In genomic region chr19:962683-963385, GRCh38 we compare ENCODE assay signal across 14 cellular contexts. TPM values are rescaled to one million over a fixed set of nuclear protein-coding genes. Genes with fewer than 3 reads are reported as not detected.
DNase-seq lines count a peak whose midpoint lies in the region; ATAC-seq and TF ChIP-seq lines count a peak whose summit lies in the region.
"Had no signal": no experiment of that assay in that cellular context is flagged by ENCODE, and none has a peak within 500 bp of the region (broad histone marks: within the 10 kb centered on the region; RNA-seq: fewer than 3 reads in every experiment).

No MANE protein-coding gene starts in this region.

- peak overlapping the region; percentile 92 for H4K8ac ChIP-seq in mesenchymal stem cell (ENCODE audit: low read length)

- POLR2A ChIA-PET in Caco-2 (lab: Charles Lee), result no interaction called here

- no peak overlapping the region for H2AFZ ChIP-seq in mesenchymal stem cell (ENCODE audit: low read depth, low read length)
- no peak overlapping the region for H2AFZ ChIP-seq in MM.1S (ENCODE audit: low read length)

- ATAC-seq in T-helper 17 cell, result no peak
- no peak for ATAC-seq in esophagus mucosa

- intact Hi-C loops in Caco-2 (cut with micrococcal nuclease; ENCODE audit: unreplicated experiment), result no loop called here

- H2AK5ac ChIP-seq in mesenchymal stem cell (ENCODE audit: low read length, severe bottlenecking), result peak overlapping the region; percentile 64

- H3K18ac ChIP-seq in mesenchymal stem cell (ENCODE audit: low read depth in 1 of 2, low read length in 2 of 2), result peak overlapping the region; percentile 14 to 95

- H3K4me3 ChIP-seq in Caco-2 (ENCODE audit: low read depth, low read length) (no peak overlapping the region), mesenchymal stem cell (ENCODE audit: insufficient read depth in 1 of 2, low read depth in 1 of 2, low read length in 2 of 2) (no peak overlapping the region), MM.1S (ENCODE audit: low read length) (no peak overlapping the region)
- H3K4me3 ChIP-seq: SK-N-MC had no signal

- H4K91ac ChIP-seq in mesenchymal stem cell (ENCODE audit: low read length), result peak overlapping the region; percentile 83

- WGBS in mesenchymal stem cell, result 87% methylated on average over 30 of the region's 30 CpGs

- peak overlapping the region; percentile 66 for H2BK120ac ChIP-seq in mesenchymal stem cell (ENCODE audit: low read depth, low read length)

- BruUV-seq in Caco-2 (replicated peaks; lab: Mats Ljungman, UMichigan), result no TSS peak

- H3K4me3 Mint-ChIP-seq in Caco-2 (ENCODE audit: unreplicated experiment) (peak overlapping the region; percentile 65), T-helper 17 cell (no peak overlapping the region)
- H3K4me3 Mint-ChIP-seq: B cell; CD4-positive, alpha-beta T cell had no signal

- H3K36me3 Mint-ChIP-seq in Caco-2 (ENCODE audit: insufficient read depth, unreplicated experiment) (peaks cover 96% of the 10 kb centered on the region), T-helper 17 cell (ENCODE audit: low read depth) (peaks cover 2% of the 10 kb centered on the region)

- CTCF ChIA-PET in Caco-2 (lab: Charles Lee), result interaction anchor here (0.6 to 1.0 kb wide), 2 partner anchors 21 to 296 kb away, joined by 4 to 5 read pairs; partner anchors contain the start of gene WDR18

- H3K4me1 Mint-ChIP-seq in Caco-2 (ENCODE audit: low read depth, unreplicated experiment) (peaks cover 20% of the 10 kb centered on the region), T-helper 17 cell (peaks cover 2% of the 10 kb centered on the region)

- H3K9me3 Mint-ChIP-seq in Caco-2 (ENCODE audit: unreplicated experiment), result no peaks in the 10 kb centered on the region
- H3K9me3 Mint-ChIP-seq: CD4-positive, alpha-beta T cell; IgD-negative memory B cell had no signal

- H4K20me1 ChIP-seq in MM.1S (ENCODE audit: insufficient read depth, low read length), result no peaks in the 10 kb centered on the region

- H3K27me3 Mint-ChIP-seq in Caco-2 (ENCODE audit: insufficient read depth, unreplicated experiment), result no peaks in the 10 kb centered on the region
- H3K27me3 Mint-ChIP-seq in T-helper 17 cell, result no peaks in the 10 kb centered on the region
- H3K27me3 Mint-ChIP-seq: B cell; CD4-positive, alpha-beta T cell; IgD-negative memory B cell had no signal

- peaks cover 55% of the 10 kb centered on the region for H3K4me1 ChIP-seq in Caco-2
- peaks cover 48% of the 10 kb centered on the region for H3K4me1 ChIP-seq in mesenchymal stem cell (ENCODE audit: control insufficient read depth, insufficient read depth, low read depth, low read length)
- no peaks in the 10 kb centered on the region for H3K4me1 ChIP-seq in MM.1S (ENCODE audit: low read length)

- H3K36me3 ChIP-seq in Caco-2 (ENCODE audit: control insufficient read depth, insufficient read depth, low read length), result peaks cover 20% of the 10 kb centered on the region
- peaks cover 60 to 85% of the 10 kb centered on the region in 2 experiments for H3K36me3 ChIP-seq in mesenchymal stem cell (ENCODE audit: control insufficient read depth in 1 of 2, insufficient read depth in 2 of 2, low read depth in 1 of 2, low read length in 2 of 2)
- peaks cover 3% of the 10 kb centered on the region; the same call in 1 of the 2 replicates for H3K36me3 ChIP-seq in MM.1S (replicated peaks; ENCODE audit: insufficient read depth, low read length)

- H3K4me2 ChIP-seq in mesenchymal stem cell (ENCODE audit: low read length, poor library complexity, severe bottlenecking) (no peak overlapping the region), MM.1S (ENCODE audit: low read depth, low read length) (no peak overlapping the region)

- H3F3A ChIP-seq in MM.1S (ENCODE audit: insufficient read depth, low read length), result no peaks in the 10 kb centered on the region

- TF ChIP-seq CTCF in Caco-2 (IDR thresholded peaks at IDR 0.05; ENCODE audit: insufficient read depth in 1 of 2, low read depth in 1 of 2, low read length in 1 of 2, severe bottlenecking in 1 of 2, unreplicated experiment in 1 of 2) (no peak), MM.1S (IDR thresholded peaks at IDR 0.05; ENCODE audit: low read length) (no peak)

- H3K23ac ChIP-seq in mesenchymal stem cell (ENCODE audit: low read length in 2 of 2), result no peak overlapping the region

- peak overlapping the region; percentile 90 for H3K27ac Mint-ChIP-seq in Caco-2 (ENCODE audit: unreplicated experiment)
- H3K27ac Mint-ChIP-seq in T-helper 17 cell, result peak overlapping the region; percentile 77
- H3K27ac Mint-ChIP-seq: B cell; CD4-positive, alpha-beta T cell had no signal

- H3K9me3 ChIP-seq in Caco-2 (no peaks in the 10 kb centered on the region), T-helper 17 cell (ENCODE audit: control insufficient read depth, low read length, poor library complexity, severe bottlenecking) (no peaks in the 10 kb centered on the region), mesenchymal stem cell (ENCODE audit: control insufficient read depth, low read length) (no peaks in the 10 kb centered on the region), MM.1S (replicated peaks; ENCODE audit: insufficient read depth, low read length) (no peaks in the 10 kb centered on the region)

- peaks cover 24% of the 10 kb centered on the region for H3K79me1 ChIP-seq in mesenchymal stem cell (replicated peaks; ENCODE audit: low read length, poor library complexity, severe bottlenecking)

- H3K14ac ChIP-seq in mesenchymal stem cell (ENCODE audit: low read length in 2 of 2), result no peak overlapping the region

- H2BK5ac ChIP-seq in mesenchymal stem cell (ENCODE audit: low read depth, low read length, poor library complexity, severe bottlenecking), result no peak overlapping the region

- H3K9me2 ChIP-seq in MM.1S (replicated peaks; ENCODE audit: insufficient read depth, low read length), result no peaks in the 10 kb centered on the region

- H3K27ac ChIP-seq in mesenchymal stem cell (ENCODE audit: low read length, poor library complexity, severe bottlenecking) (peak overlapping the region; percentile 21), MM.1S (ENCODE audit: low read length) (no peak overlapping the region)
- H3K27ac ChIP-seq: SK-N-MC had no signal

- peak overlapping the region; percentile 98 for H2BK15ac ChIP-seq in mesenchymal stem cell (ENCODE audit: low read depth, poor library complexity, severe bottlenecking)

- no peak for DNase-seq in Caco-2
- no peak for DNase-seq in T-helper 17 cell
- DNase-seq in mesenchymal stem cell, result no peak
- no peak for DNase-seq in MM.1S
- DNase-seq in T1000 (lab: John Stamatoyannopoulos, UW), result no peak
- DNase-seq: CD4-positive, alpha-beta T cell; DMS79; NCI-H146; NCI-H2227 treated with DMSO at 0.1 percent for 48 hours; NCI-H526 had no signal

- H3K27me3 ChIP-seq in Caco-2 (replicated peaks; ENCODE audit: control insufficient read depth, insufficient read depth, low read length) (no peaks in the 10 kb centered on the region), mesenchymal stem cell (ENCODE audit: control insufficient read depth in 1 of 2, insufficient read depth in 1 of 2, low read length in 2 of 2) (no peaks in the 10 kb centered on the region), MM.1S (replicated peaks; ENCODE audit: insufficient read depth, low read length) (no peaks in the 10 kb centered on the region)

- H3K4ac ChIP-seq in mesenchymal stem cell (ENCODE audit: low read depth in 1 of 2, low read length in 2 of 2), result peak overlapping the region; percentile 86 to 95

- no peaks in the 10 kb centered on the region for H3K79me2 ChIP-seq in MM.1S (ENCODE audit: low read length)

- H3K9ac ChIP-seq in mesenchymal stem cell (ENCODE audit: low read length) (no peak overlapping the region), MM.1S (ENCODE audit: low read length) (no peak overlapping the region)

- H2BK12ac ChIP-seq in mesenchymal stem cell (ENCODE audit: low read length in 2 of 2), result peak overlapping the region; percentile 19 to 87

RNA-seq across cellular contexts. Expression of gene WDR18, which starts 21.3 kb away (rescaled TPM):
- total RNA-seq in Caco-2 (2022) (89.5 and 96.8 TPM in 2 replicates), T-helper 17 cell (10 to 100 TPM; 18.2 to 42.8 TPM), esophagus mucosa (41.2 TPM)
- 25.0 TPM for polyA plus RNA-seq in mesenchymal stem cell (2013, experiment 1 of 2)
- polyA plus RNA-seq in mesenchymal stem cell (2013, experiment 2 of 2), result 25.1 TPM

RNA-seq across cellular contexts. Expression of gene ARID3A, which starts 37.0 kb away (rescaled TPM):
- 217 and 239 TPM in 2 replicates for total RNA-seq in Caco-2 (2022)
- 10 to 100 TPM in 1 of 2 donors, 1 to 10 TPM in 1; 8.1 to 11.8 TPM for total RNA-seq in T-helper 17 cell
- polyA plus RNA-seq in mesenchymal stem cell (2013, experiment 1 of 2), result 64.0 TPM
- polyA plus RNA-seq in mesenchymal stem cell (2013, experiment 2 of 2), result 62.8 TPM
- 6.9 TPM for total RNA-seq in esophagus mucosa

RNA-seq across cellular contexts. Expression of gene GRIN3B, which starts 37.4 kb away (rescaled TPM):
- total RNA-seq in Caco-2 (2022) (0.41 and 0.49 TPM in 2 replicates), T-helper 17 cell (1 to 10 TPM in 1 of 2 donors, not detected in 1; 1.8 TPM), esophagus mucosa (not detected)
- polyA plus RNA-seq in mesenchymal stem cell (2013, experiment 1 of 2), result 0.66 TPM
- polyA plus RNA-seq in mesenchymal stem cell (2013, experiment 2 of 2), result 0.56 TPM
- polyA plus RNA-seq: IgD-negative memory B cell had no signal

RNA-seq across cellular contexts. Expression of gene KISS1R, which starts 45.7 kb away (rescaled TPM):
- total RNA-seq in Caco-2 (2022) (13.0 and 16.6 TPM in 2 replicates), T-helper 17 cell (under 1 TPM; 0.94 to 0.99 TPM), esophagus mucosa (not detected)
- polyA plus RNA-seq in mesenchymal stem cell (2013, experiment 1 of 2), result not detected
- polyA plus RNA-seq in mesenchymal stem cell (2013, experiment 2 of 2), result not detected

RNA-seq across cellular contexts. Expression of gene R3HDM4, which starts 49.8 kb away (rescaled TPM):
- total RNA-seq in Caco-2 (2022), result 57.7 and 60.4 TPM in 2 replicates
- 100 to 1,000 TPM; 233 to 243 TPM for total RNA-seq in T-helper 17 cell
- 68.0 TPM for polyA plus RNA-seq in mesenchymal stem cell (2013, experiment 1 of 2)
- polyA plus RNA-seq in mesenchymal stem cell (2013, experiment 2 of 2), result 67.1 TPM
- 59.2 TPM for total RNA-seq in esophagus mucosa

Comparison
In these comparisons a context has a peak if more than half of its experiments do, and no peak if none do; other contexts are left out.
1. RNA of gene ARID3A, which starts 37.0 kb away (total RNA-seq): 217 to 239 TPM in Caco-2; 8.1 to 11.8 TPM in T-helper 17 cell and 6.9 TPM in esophagus mucosa (single experiment); every median in the first group is over 10 times any median in the second.